Comparison of ENCODE assay signal across 11 cellular contexts in the genomic region with DNA sequence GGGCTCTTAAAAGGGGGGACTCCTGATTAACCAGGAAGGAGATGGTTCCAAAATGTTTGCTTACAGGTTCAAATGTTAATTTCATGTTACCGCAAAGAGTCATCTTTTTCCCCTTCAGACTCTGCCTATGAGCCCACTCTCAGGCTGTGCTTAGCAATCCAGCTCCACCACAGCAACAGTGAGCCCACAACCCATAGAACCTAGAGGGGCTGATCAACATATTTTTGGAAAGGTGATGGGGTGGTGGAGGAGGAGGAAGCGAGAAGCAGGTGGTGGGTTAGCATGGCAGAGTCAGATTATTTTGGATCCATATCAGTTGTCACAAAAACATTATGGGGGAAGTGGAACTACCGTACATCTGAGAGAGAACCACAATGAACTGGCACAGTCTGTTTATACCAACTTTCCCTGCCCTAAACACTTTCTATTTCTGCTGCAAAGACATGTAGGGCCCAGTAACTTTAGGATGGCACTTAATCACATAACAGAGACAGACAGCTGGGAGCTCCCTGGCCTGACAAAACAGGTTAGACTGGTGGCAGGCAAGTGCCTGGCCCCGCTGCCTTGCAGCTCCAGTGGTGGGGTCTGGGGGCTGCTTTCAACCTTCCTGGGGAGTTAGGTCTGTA. TPM values are rescaled to one million over a fixed set of nuclear protein-coding genes. Genes with fewer than 3 reads are reported as not detected.
DNase-seq lines count a peak whose midpoint lies in the region; ATAC-seq and TF ChIP-seq lines count a peak whose summit lies in the region.
"Had no signal": no experiment of that assay in that cellular context is flagged by ENCODE, and none has a peak within 500 bp of the region (broad histone marks: within the 10 kb centered on the region; RNA-seq: fewer than 3 reads in every experiment).

No MANE protein-coding gene starts in this region.

- intact Hi-C loops in heart right ventricle (cut with DNase I): loop anchor here in 5 of 10 donors (5.0 to 10.0 kb wide), 4 partner anchors 38 to 280 kb away; no protein-coding TSS in a partner anchor

- H3K4me1 Mint-ChIP-seq in memory B cell (peaks cover 37% of the 10 kb centered on the region), endothelial cell (ENCODE audit: unreplicated experiment) (peaks cover 10% of the 10 kb centered on the region)

- TF ChIP-seq CTCF in endothelial cell (IDR thresholded peaks at IDR 0.05; ENCODE audit: unreplicated experiment) (no peak), heart right ventricle (IDR thresholded peaks at IDR 0.05) (no peak)

- H3K4me3 ChIP-seq in heart right ventricle: no peak overlapping the region
- H3K4me3 ChIP-seq: Peyer's patch had no signal

- peaks cover 5% of the 10 kb centered on the region for H3K36me3 Mint-ChIP-seq in memory B cell
- no peaks in the 10 kb centered on the region for H3K36me3 Mint-ChIP-seq in endothelial cell (ENCODE audit: low read depth, unreplicated experiment)

- 72 to 87% methylated on average over 4 of the region's 4 CpGs for WGBS in heart right ventricle, 2 donors

- peak; percentile 41 for ATAC-seq in GM21717 (IDR thresholded peaks at IDR 0.05; ENCODE audit: unreplicated experiment)
- ATAC-seq in memory B cell (ENCODE audit: low read depth): peak; percentile 52
- no peak for ATAC-seq in HG03108 (IDR thresholded peaks at IDR 0.05; ENCODE audit: unreplicated experiment)
- ATAC-seq in HG03469 (IDR thresholded peaks at IDR 0.05; ENCODE audit: unreplicated experiment): no peak
- no peak for ATAC-seq in heart right ventricle

- H3K27me3 Mint-ChIP-seq in memory B cell (no peaks in the 10 kb centered on the region), endothelial cell (ENCODE audit: unreplicated experiment) (peaks cover 4% of the 10 kb centered on the region)

- DNase-seq in ELF-1 (ENCODE audit: low read depth, low spot score): peak; percentile 80
- peak; percentile 3 for DNase-seq in RPMI8226
- peak in 1 of 2 donors; percentile 19 for DNase-seq in memory B cell (ENCODE audit: low spot score in 2 of 2)
- no peak for DNase-seq in endothelial cell (ENCODE audit: low spot score)
- DNase-seq in heart right ventricle: no peak
- DNase-seq: mammary epithelial cell; Peyer's patch; stimulated activated naive CD4-positive, alpha-beta T cell treated with Interleukin-2 at 50 U/mL for 16 hours had no signal

- H3K9me3 Mint-ChIP-seq in memory B cell (no peaks in the 10 kb centered on the region), endothelial cell (ENCODE audit: unreplicated experiment) (no peaks in the 10 kb centered on the region)

- H3K27ac Mint-ChIP-seq in memory B cell (peak overlapping the region; percentile 91), endothelial cell (ENCODE audit: unreplicated experiment) (no peak overlapping the region)

- H3K36me3 ChIP-seq in heart right ventricle: no peaks in the 10 kb centered on the region
- H3K36me3 ChIP-seq: Peyer's patch had no signal

- H3K27me3 ChIP-seq in heart right ventricle: peaks cover 0 to 11% (median 0%) of the 10 kb centered on the region in 7 donors
- H3K27me3 ChIP-seq: Peyer's patch had no signal

- peaks cover 0 to 3% (median 0%) of the 10 kb centered on the region in 9 donors for H3K4me1 ChIP-seq in heart right ventricle
- H3K4me1 ChIP-seq: Peyer's patch had no signal

- H3K4me3 Mint-ChIP-seq in memory B cell (peak overlapping the region; percentile 81), endothelial cell (ENCODE audit: unreplicated experiment) (no peak overlapping the region)

- no peaks in the 10 kb centered on the region for H3K9me3 ChIP-seq in heart right ventricle
- H3K9me3 ChIP-seq: Peyer's patch had no signal

- no peak overlapping the region for H3K27ac ChIP-seq in heart right ventricle

RNA-seq across cellular contexts. Expression of a gene that starts 4.4 kb away (rescaled TPM):
- 11.4 TPM for total RNA-seq in endothelial cell (ENCODE audit: unreplicated experiment)
- total RNA-seq in heart right ventricle: 1 to 10 TPM in 9 of 10 donors, under 1 TPM in 1; 0.71 to 7.5 (median 2.2) TPM
- under 1 TPM; 0.43 to 0.59 TPM for polyA plus RNA-seq in heart right ventricle

Comparison
In these comparisons a context has a peak if more than half of its experiments do, and no peak if none do; other contexts are left out.
1. DNase-seq: peak in ELF-1 (single experiment) and RPMI8226 (single experiment); none in endothelial cell (single experiment) and heart right ventricle (0 of 2).
2. ATAC-seq: peak in GM21717 (single experiment) and memory B cell (single experiment); none in HG03108 (single experiment), HG03469 (single experiment) and heart right ventricle (0 of 8).